ENCODE assay signal across 9 cellular contexts in the genomic region with DNA sequence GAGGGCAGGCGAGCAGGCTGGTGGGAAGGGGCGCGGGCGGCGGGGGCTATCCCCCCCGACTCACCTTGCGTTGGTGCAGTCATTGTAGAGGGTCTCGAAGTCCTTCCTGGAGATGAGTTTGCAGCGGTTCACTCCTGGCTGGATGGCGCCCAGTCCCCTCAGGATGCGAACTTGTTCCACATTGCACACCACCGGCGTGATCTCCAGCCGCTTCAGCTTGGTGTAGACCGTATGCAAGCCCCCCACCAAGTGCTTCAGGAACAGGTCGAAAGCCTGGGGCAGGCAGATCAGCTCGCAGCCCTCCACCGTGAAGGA. TPM values are rescaled to one million over a fixed set of nuclear protein-coding genes. Genes with fewer than 3 reads are reported as not detected.
DNase-seq lines count a peak whose midpoint lies in the region; ATAC-seq, FAIRE-seq and TF ChIP-seq lines count a peak whose summit lies in the region.
"Had no signal": no experiment of that assay in that cellular context is flagged by ENCODE, and none has a peak within 500 bp of the region (broad histone marks: within the 10 kb centered on the region; RNA-seq: fewer than 3 reads in every experiment).

No MANE protein-coding gene starts in this region.

- intact Hi-C loops in CD8-positive, alpha-beta T cell (cut with DNase I, micrococcal nuclease), result no loop called here
- intact Hi-C loops in lower lobe of right lung (cut with DNase I), result no loop called here

- no peak for FAIRE-seq in bronchial epithelial cell (lab: Jason Lieb, UNC)

- H3K4me1 Mint-ChIP-seq in CD8-positive, alpha-beta T cell (ENCODE audit: low read depth), result peaks cover 24% of the 10 kb centered on the region

- CTCF ChIA-PET in CD8-positive, alpha-beta T cell (lab: Charles Lee), result no interaction called here

- ATAC-seq in CD8-positive, alpha-beta T cell, result no peak
- ATAC-seq in lower lobe of right lung (peak in 1 of 2 donors; percentile 4), GM19467 (IDR thresholded peaks at IDR 0.05; ENCODE audit: unreplicated experiment) (no peak), GM19397 (IDR thresholded peaks at IDR 0.05; ENCODE audit: unreplicated experiment) (no peak)

- H3K9me3 ChIP-seq in CD8-positive, alpha-beta T cell (ENCODE audit: low read length), result no peaks in the 10 kb centered on the region
- H3K9me3 ChIP-seq in HUES6 (ENCODE audit: control insufficient read depth, insufficient read depth, low read depth, low read length) (no peaks in the 10 kb centered on the region), lower lobe of right lung (no peaks in the 10 kb centered on the region)

- peak overlapping the region; percentile 64 for H3K4me3 Mint-ChIP-seq in CD8-positive, alpha-beta T cell

- no peaks in the 10 kb centered on the region for H3K27me3 ChIP-seq in CD8-positive, alpha-beta T cell (ENCODE audit: insufficient read depth, low read length)
- H3K27me3 ChIP-seq in HUES6 (ENCODE audit: control insufficient read depth, insufficient read depth, low read length) (peaks cover 82% of the 10 kb centered on the region), bronchial epithelial cell (ENCODE audit: control insufficient read depth, insufficient read depth, low read length) (peaks cover 35% of the 10 kb centered on the region), lower lobe of right lung (ENCODE audit: low read depth) (peaks cover 15% of the 10 kb centered on the region)

- H3K36me3 Mint-ChIP-seq in CD8-positive, alpha-beta T cell, result no peaks in the 10 kb centered on the region

- POLR2A ChIA-PET in CD8-positive, alpha-beta T cell (lab: Charles Lee), result no interaction called here

- H3K4me1 ChIP-seq in CD8-positive, alpha-beta T cell (ENCODE audit: insufficient read depth, low read length), result peaks cover 11% of the 10 kb centered on the region
- H3K4me1 ChIP-seq in HUES6 (ENCODE audit: control insufficient read depth, insufficient read depth, low read length) (peaks cover 11% of the 10 kb centered on the region), lower lobe of right lung (peaks cover 19% of the 10 kb centered on the region)

- no peak overlapping the region for H3K27ac Mint-ChIP-seq in CD8-positive, alpha-beta T cell

- peaks cover 47% of the 10 kb centered on the region for H3K27me3 Mint-ChIP-seq in CD8-positive, alpha-beta T cell (ENCODE audit: low read depth)

- peak overlapping the region; percentile 51 for H3K9ac ChIP-seq in HUES6 (ENCODE audit: low read length)

- no peaks in the 10 kb centered on the region for H3K9me3 Mint-ChIP-seq in CD8-positive, alpha-beta T cell

- H3K36me3 ChIP-seq in CD8-positive, alpha-beta T cell (ENCODE audit: insufficient read depth, low read length), result no peaks in the 10 kb centered on the region
- H3K36me3 ChIP-seq in HUES6 (ENCODE audit: control insufficient read depth, insufficient read depth, low read length), result no peaks in the 10 kb centered on the region
- no peaks in the 10 kb centered on the region for H3K36me3 ChIP-seq in bronchial epithelial cell (ENCODE audit: control insufficient read depth, insufficient read depth, low read length)
- H3K36me3 ChIP-seq in lower lobe of right lung, result no peaks in the 10 kb centered on the region

- peak overlapping the region; percentile 35 for H3K4me3 ChIP-seq in CD8-positive, alpha-beta T cell (ENCODE audit: low read depth, low read length)
- peak overlapping the region; percentile 81 for H3K4me3 ChIP-seq in HUES6 (ENCODE audit: low read depth, low read length)
- peak overlapping the region; percentile 16 for H3K4me3 ChIP-seq in bronchial epithelial cell (ENCODE audit: low read depth, low read length)
- H3K4me3 ChIP-seq in lower lobe of right lung, result peak overlapping the region; percentile 78

- no peak for TF ChIP-seq CTCF in CD8-positive, alpha-beta T cell (IDR thresholded peaks at IDR 0.05)
- TF ChIP-seq CTCF in bronchial epithelial cell (IDR thresholded peaks at IDR 0.05; ENCODE audit: insufficient read depth, low read length, severe bottlenecking), result no peak
- TF ChIP-seq CTCF in lower lobe of right lung (IDR thresholded peaks at IDR 0.05), result no peak

- no peak overlapping the region for H3K27ac ChIP-seq in CD8-positive, alpha-beta T cell (ENCODE audit: low read depth, low read length)
- H3K27ac ChIP-seq in HUES6 (ENCODE audit: low read depth, low read length), result no peak overlapping the region
- H3K27ac ChIP-seq in lower lobe of right lung, result peak overlapping the region; percentile 85
- H3K27ac ChIP-seq: epithelial cell of prostate had no signal

- DNase-seq in CD8-positive, alpha-beta T cell, result no peak
- DNase-seq in bronchial epithelial cell (ENCODE audit: low read depth) (no peak), lower lobe of right lung (peak; percentile 45), RPMI8226 (no peak), NCI-H187 (lab: John Stamatoyannopoulos, UW) (no peak)

RNA-seq across cellular contexts. Expression of a gene that starts 1.2 kb away (rescaled TPM):
- not detected for total RNA-seq in CD8-positive, alpha-beta T cell
- not detected in 2 replicates for total RNA-seq in bronchial epithelial cell
- total RNA-seq in lower lobe of right lung, result 8.1 TPM

Comparison
In these comparisons a context has a peak if more than half of its experiments do, and no peak if none do; other contexts are left out.
1. H3K4me3 ChIP-seq: peak in every context shown above with its lines; median percentile 81 in HUES6; 78 in lower lobe of right lung; 35 in CD8-positive, alpha-beta T cell; 16 in bronchial epithelial cell.